ENCODE assay signal across 21 cellular contexts in the genomic region with DNA sequence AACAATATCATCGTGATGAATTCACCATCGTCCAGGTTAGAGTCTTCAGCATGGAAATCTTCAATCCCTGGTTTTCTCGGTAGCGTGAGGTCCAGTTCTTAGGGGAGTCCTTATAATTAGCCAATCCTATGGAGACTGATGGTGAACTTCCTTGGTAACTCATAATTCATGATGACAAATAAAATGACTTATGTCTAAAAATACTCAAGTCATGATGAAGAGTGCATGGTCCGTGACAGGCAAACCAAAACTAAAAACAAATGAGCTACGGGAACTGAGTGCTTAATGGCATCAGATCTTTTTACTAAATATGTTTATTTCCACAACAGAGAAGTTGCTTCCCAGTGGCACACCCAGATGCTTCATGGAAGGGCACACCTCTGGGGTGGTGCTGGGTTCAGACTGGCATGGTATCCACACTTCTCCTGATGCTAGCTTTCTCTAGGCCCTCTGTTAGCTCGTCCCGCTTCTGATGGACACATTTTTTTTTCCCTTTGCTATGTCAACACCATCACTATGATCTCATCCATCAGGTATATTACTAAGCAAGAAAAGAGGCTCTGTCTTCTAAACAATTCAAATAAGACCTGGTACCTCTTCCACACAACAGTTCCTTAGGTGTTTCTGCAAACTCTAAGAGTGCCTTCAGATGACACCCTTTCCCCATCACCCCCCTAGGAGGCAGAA.
DNase-seq lines count a peak whose midpoint lies in the region; ATAC-seq, FAIRE-seq and TF ChIP-seq lines count a peak whose summit lies in the region.
"Had no signal": no experiment of that assay in that cellular context is flagged by ENCODE, and none has a peak within 500 bp of the region (broad histone marks: within the 10 kb centered on the region; RNA-seq: fewer than 3 reads in every experiment).

No MANE protein-coding gene starts in this region.

- peak; percentile 7 for DNase-seq in AG09319 (ENCODE audit: extremely low read depth, low read depth)
- no peak for DNase-seq in K562 (ENCODE audit: extremely low read depth in 1 of 4, low spot score in 3 of 4)
- DNase-seq in upper lobe of right lung: no peak
- no peak for DNase-seq in cortex of kidney (lab: John Stamatoyannopoulos, UW)
- DNase-seq in AML-193 (lab: John Stamatoyannopoulos, UW): no peak
- no peak for DNase-seq in dedifferentiated amniotic fluid mesenchymal stem cell (ENCODE audit: extremely low spot score)
- DNase-seq: activated CD8-positive, alpha-beta memory T cell treated with anti-CD3 and anti-CD28 coated beads, Interleukin-2, amount 50 U/mL, for 48 hours; activated naive CD8-positive, alpha-beta T cell treated with anti-CD3 and anti-CD28 coated beads, Interleukin-2, amount 10 ng/mL, durations not matched to agents 7 days and 5 days; effector memory CD4-positive, alpha-beta T cell; gastrocnemius medialis; IMR-90; midbrain; NCI-H1436; NCI-H446; stimulated activated naive CD8-positive, alpha-beta T cell treated with anti-CD3 and anti-CD28 coated beads, Interleukin-15, Interleukin-2, amounts not matched to agents 100 U/mL and 50 U/mL, for 24 hours had no signal

- H3K79me2 ChIP-seq in K562 (ENCODE audit: control insufficient read depth, insufficient read depth, low read length): no peaks in the 10 kb centered on the region

- H3K27ac ChIP-seq in K562 (ENCODE audit: extremely low read depth, low read depth, low read length): no peak overlapping the region
- H3K27ac ChIP-seq in upper lobe of right lung: no peak overlapping the region
- H3K27ac ChIP-seq: cardiac muscle cell, gastrocnemius medialis, RWPE1 had no signal

- in situ Hi-C loops in K562 (cut with MboI): no loop called here

- TF ChIP-seq RAD21 in K562 (CRISPR knock-in tag; conservative IDR thresholded peaks at IDR 0.05 in 1 of 2, IDR thresholded peaks at IDR 0.05 in 1 of 2): no peak

- no peak for FAIRE-seq in K562 (lab: Jason Lieb, UNC)
- FAIRE-seq: A204.1 had no signal

- no TSS peak for BruUV-seq in K562 (replicated peaks; lab: Mats Ljungman, UMichigan)

- H3K9me3 ChIP-seq in K562 (replicated peaks; ENCODE audit: control insufficient read depth, insufficient read depth, low read depth, low read length) (no peaks in the 10 kb centered on the region), upper lobe of right lung (no peaks in the 10 kb centered on the region)
- H3K9me3 ChIP-seq: gastrocnemius medialis had no signal

- no peak for TF ChIP-seq EP300 in K562 (IDR thresholded peaks at IDR 0.05; ENCODE audit: low read length)

- POLR2A ChIA-PET in K562 (lab: Yijun Ruan, JAX): interaction anchor here (0.8 to 1.4 kb wide), 3 partner anchors 8 to 170 kb away, joined by 3 to 5 read pairs (median 3); no protein-coding TSS in a partner anchor

- no peak overlapping the region for H2AFZ ChIP-seq in K562 (ENCODE audit: low read depth, low read length)

- intact Hi-C loops in K562 (cut with micrococcal nuclease): loop anchor here (10.0 kb wide), 1 partner anchor 66 kb away; no protein-coding TSS in a partner anchor
- intact Hi-C loops in upper lobe of right lung (cut with DNase I): no loop called here

- peaks cover 0 to 8% of the 10 kb centered on the region in 2 experiments; a peak in 3 of 5 replicates for H3K27me3 ChIP-seq in K562 (ENCODE audit: control insufficient read depth in 2 of 2, insufficient read depth in 2 of 2, low read length in 2 of 2)
- no peaks in the 10 kb centered on the region for H3K27me3 ChIP-seq in upper lobe of right lung

- H3K9ac ChIP-seq in K562 (ENCODE audit: insufficient read depth in 1 of 2, low read depth in 2 of 2, low read length in 2 of 2): no peak overlapping the region

- ATAC-seq in GM18511 (IDR thresholded peaks at IDR 0.05; ENCODE audit: unreplicated experiment) (peak; percentile 63), HG02973 (IDR thresholded peaks at IDR 0.05; ENCODE audit: unreplicated experiment) (peak; percentile 72), K562 (0 out of 3 replicates have a peak, but pooled peaks have one; percentile 34), upper lobe of right lung (no peak)
- ATAC-seq: activated CD4-positive, CD25-positive, alpha-beta regulatory T cell treated with anti-CD3 and anti-CD28 coated beads, Interleukin-2, amount 50 U/mL, for 24 hours; gastrocnemius medialis; stimulated activated naive CD8-positive, alpha-beta T cell treated with anti-CD3 and anti-CD28 coated beads, Interleukin-15, Interleukin-2, amounts not matched to agents 100 U/mL and 50 U/mL, for 24 hours had no signal

- TF ChIP-seq CTCF in AG09319 (IDR thresholded peaks at IDR 0.05; ENCODE audit: low read depth, low read length) (no peak), K562 (IDR thresholded peaks at IDR 0.05 in 2 of 3, conservative IDR thresholded peaks at IDR 0.05 in 1 of 3; ENCODE audit: insufficient read depth in 2 of 3, low read depth in 1 of 3, low read length in 3 of 3) (no peak), upper lobe of right lung (IDR thresholded peaks at IDR 0.05) (no peak)

- WGBS in K562 (ENCODE audit: insufficient coverage, low coverage, missing lambda C conversion rate): 7% methylated on average over 8 of the region's 8 CpGs

- H4K20me1 ChIP-seq in K562 (replicated peaks; ENCODE audit: control insufficient read depth, insufficient read depth, low read length): no peaks in the 10 kb centered on the region

- no peak overlapping the region for H3K4me2 ChIP-seq in K562 (ENCODE audit: insufficient read depth, low read length)

- H3K9me1 ChIP-seq in K562 (ENCODE audit: control insufficient read depth, insufficient read depth, low read length): no peaks in the 10 kb centered on the region

- CTCF ChIA-PET in K562 (lab: Yijun Ruan, JAX; ENCODE audit: low intra/inter-chr PET ratio): no interaction called here

- H3K4me3 ChIP-seq in K562: no peak overlapping the region
- no peak overlapping the region for H3K4me3 ChIP-seq in upper lobe of right lung
- H3K4me3 ChIP-seq: cardiac muscle cell, gastrocnemius medialis had no signal

- H3K4me1 ChIP-seq in K562 (replicated peaks in 1 of 2; ENCODE audit: control insufficient read depth in 2 of 2, insufficient read depth in 2 of 2, low read length in 2 of 2) (no peaks in the 10 kb centered on the region), upper lobe of right lung (no peaks in the 10 kb centered on the region)
- H3K4me1 ChIP-seq: gastrocnemius medialis had no signal

- H3K36me3 ChIP-seq in K562 (ENCODE audit: control insufficient read depth, insufficient read depth, low read length): no peaks in the 10 kb centered on the region
- no peaks in the 10 kb centered on the region for H3K36me3 ChIP-seq in upper lobe of right lung
- H3K36me3 ChIP-seq: cardiac muscle cell, gastrocnemius medialis had no signal

- no peak for TF ChIP-seq POLR2A in K562 (conservative IDR thresholded peaks at IDR 0.05)

TF ChIP-seq in K562, 482 proteins besides CTCF, POLR2A, EP300 and RAD21:
- TF ChIP-seq MXI1 (IDR thresholded peaks at IDR 0.05; ENCODE audit: low read depth, low read length) (no peak), PTTG1 (tag; IDR thresholded peaks at IDR 0.05; ENCODE audit: low read depth) (no peak), STAG1 (CRISPR knock-in tag; IDR thresholded peaks at IDR 0.05; ENCODE audit: borderline replicate concordance) (no peak), MEIS2 (IDR thresholded peaks at IDR 0.05; ENCODE audit: partially characterized antibody) (peak; percentile 39), LCOR (CRISPR knock-in tag; IDR thresholded peaks at IDR 0.05) (no peak), NFE2 (IDR thresholded peaks at IDR 0.05; ENCODE audit: low read depth) (no peak), PHF21A (IDR thresholded peaks at IDR 0.05; ENCODE audit: borderline replicate concordance, low read depth) (no peak)
- TF ChIP-seq, protein P1, sequence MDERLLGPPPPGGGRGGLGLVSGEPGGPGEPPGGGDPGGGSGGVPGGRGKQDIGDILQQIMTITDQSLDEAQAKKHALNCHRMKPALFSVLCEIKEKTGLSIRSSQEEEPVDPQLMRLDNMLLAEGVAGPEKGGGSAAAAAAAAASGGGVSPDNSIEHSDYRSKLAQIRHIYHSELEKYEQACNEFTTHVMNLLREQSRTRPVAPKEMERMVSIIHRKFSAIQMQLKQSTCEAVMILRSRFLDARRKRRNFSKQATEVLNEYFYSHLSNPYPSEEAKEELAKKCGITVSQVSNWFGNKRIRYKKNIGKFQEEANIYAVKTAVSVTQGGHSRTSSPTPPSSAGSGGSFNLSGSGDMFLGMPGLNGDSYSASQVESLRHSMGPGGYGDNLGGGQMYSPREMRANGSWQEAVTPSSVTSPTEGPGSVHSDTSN (CRISPR knock-in tag; IDR thresholded peaks at IDR 0.05; ENCODE audit: low read depth): no peak
- TF ChIP-seq, protein P1 (tag; conservative IDR thresholded peaks at IDR 0.05; ENCODE audit: low read depth): peak; percentile 50; the same call in 1 of the 2 replicates
